21 cellular contexts compared by ENCODE assay signal in the genomic region with DNA sequence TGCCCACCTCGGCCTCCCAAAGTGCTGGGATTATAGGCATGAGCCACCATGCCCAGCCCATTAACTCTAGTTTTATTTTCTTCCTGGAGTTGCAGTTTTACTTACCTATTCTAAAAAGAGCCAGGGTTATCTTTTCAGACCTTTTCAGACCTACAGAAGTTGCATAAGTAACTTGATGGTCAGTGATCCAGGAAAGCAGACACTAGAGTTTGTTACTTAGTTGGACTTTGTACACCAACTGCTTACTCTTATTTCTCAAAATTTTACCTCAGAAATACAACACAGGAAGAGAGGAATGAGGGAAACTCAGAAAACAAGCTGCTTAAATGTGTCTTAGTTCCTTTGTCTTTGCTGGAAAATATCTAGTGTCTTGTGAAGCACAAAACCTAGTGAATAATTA. TPM values are rescaled to one million over a fixed set of nuclear protein-coding genes. Genes with fewer than 3 reads are reported as not detected.
DNase-seq lines count a peak whose midpoint lies in the region; ATAC-seq and TF ChIP-seq lines count a peak whose summit lies in the region.
"Had no signal": no experiment of that assay in that cellular context is flagged by ENCODE, and none has a peak within 500 bp of the region (broad histone marks: within the 10 kb centered on the region; RNA-seq: fewer than 3 reads in every experiment).

No MANE protein-coding gene starts in this region.

- H3K27me3 Mint-ChIP-seq in activated CD8-positive, alpha-beta memory T cell treated with anti-CD3 and anti-CD28 coated beads, Interleukin-2, amount 10 ng/mL, durations not matched to agents 7 days and 5 days = no peaks in the 10 kb centered on the region
- no peaks in the 10 kb centered on the region for H3K27me3 Mint-ChIP-seq in effector memory CD8-positive, alpha-beta T cell
- H3K27me3 Mint-ChIP-seq in natural killer cell treated with Interleukin-12 subunit alpha and Interleukin-12 subunit beta and Interleukin-15 and Interleukin-18, amount 100 ng/mL, for 72 hours = no peaks in the 10 kb centered on the region
- no peaks in the 10 kb centered on the region for H3K27me3 Mint-ChIP-seq in chondrocyte (ENCODE audit: low read depth)

- peak overlapping the region; percentile 76 for H3K27ac Mint-ChIP-seq in activated CD8-positive, alpha-beta memory T cell treated with anti-CD3 and anti-CD28 coated beads, Interleukin-2, amount 10 ng/mL, durations not matched to agents 7 days and 5 days
- peak overlapping the region; percentile 75 to 93 for H3K27ac Mint-ChIP-seq in effector memory CD8-positive, alpha-beta T cell
- no peak overlapping the region for H3K27ac Mint-ChIP-seq in natural killer cell treated with Interleukin-12 subunit alpha and Interleukin-12 subunit beta and Interleukin-15 and Interleukin-18, amount 100 ng/mL, for 72 hours
- H3K27ac Mint-ChIP-seq in chondrocyte (ENCODE audit: unreplicated experiment) = no peak overlapping the region
- H3K27ac Mint-ChIP-seq: H9 had no signal

- H3K4me1 Mint-ChIP-seq in activated CD8-positive, alpha-beta memory T cell treated with anti-CD3 and anti-CD28 coated beads, Interleukin-2, amount 10 ng/mL, durations not matched to agents 7 days and 5 days = peaks cover 39% of the 10 kb centered on the region
- peaks cover 45 to 57% of the 10 kb centered on the region in 2 donors for H3K4me1 Mint-ChIP-seq in effector memory CD8-positive, alpha-beta T cell (ENCODE audit: low read depth in 2 of 2)
- H3K4me1 Mint-ChIP-seq in natural killer cell treated with Interleukin-12 subunit alpha and Interleukin-12 subunit beta and Interleukin-15 and Interleukin-18, amount 100 ng/mL, for 72 hours (ENCODE audit: low read depth in 2 of 2) = peaks cover 38 to 47% of the 10 kb centered on the region in 2 donors
- peaks cover 32% of the 10 kb centered on the region for H3K4me1 Mint-ChIP-seq in chondrocyte (ENCODE audit: low read depth)

- H3K9me3 Mint-ChIP-seq in activated CD8-positive, alpha-beta memory T cell treated with anti-CD3 and anti-CD28 coated beads, Interleukin-2, amount 10 ng/mL, durations not matched to agents 7 days and 5 days (ENCODE audit: low read depth) = no peaks in the 10 kb centered on the region
- no peaks in the 10 kb centered on the region for H3K9me3 Mint-ChIP-seq in effector memory CD8-positive, alpha-beta T cell
- H3K9me3 Mint-ChIP-seq in natural killer cell treated with Interleukin-12 subunit alpha and Interleukin-12 subunit beta and Interleukin-15 and Interleukin-18, amount 100 ng/mL, for 72 hours = no peaks in the 10 kb centered on the region
- no peaks in the 10 kb centered on the region for H3K9me3 Mint-ChIP-seq in chondrocyte (ENCODE audit: low read depth)
- H3K9me3 Mint-ChIP-seq: H9 had no signal

- no peak overlapping the region for H3K4me3 Mint-ChIP-seq in activated CD8-positive, alpha-beta memory T cell treated with anti-CD3 and anti-CD28 coated beads, Interleukin-2, amount 10 ng/mL, durations not matched to agents 7 days and 5 days
- peak overlapping the region; percentile 55 to 65 for H3K4me3 Mint-ChIP-seq in effector memory CD8-positive, alpha-beta T cell
- H3K4me3 Mint-ChIP-seq in natural killer cell treated with Interleukin-12 subunit alpha and Interleukin-12 subunit beta and Interleukin-15 and Interleukin-18, amount 100 ng/mL, for 72 hours = peak overlapping the region; percentile 26
- H3K4me3 Mint-ChIP-seq in chondrocyte (ENCODE audit: unreplicated experiment) = no peak overlapping the region
- H3K4me3 Mint-ChIP-seq: H9 had no signal

- DNase-seq in activated CD8-positive, alpha-beta memory T cell treated with anti-CD3 and anti-CD28 coated beads, Interleukin-2, amount 10 ng/mL, durations not matched to agents 7 days and 5 days = no peak
- no peak for DNase-seq in activated CD8-positive, alpha-beta memory T cell treated with anti-CD3 and anti-CD28 coated beads, Interleukin-2, amount 50 U/mL, for 48 hours
- DNase-seq in effector memory CD8-positive, alpha-beta T cell = no peak
- no peak for DNase-seq in natural killer cell treated with Interleukin-12 subunit alpha and Interleukin-12 subunit beta and Interleukin-15 and Interleukin-18, amount 100 ng/mL, for 72 hours (ENCODE audit: low spot score)
- no peak for DNase-seq in chondrocyte (ENCODE audit: low spot score)
- DNase-seq: activated CD4-positive, CD25-positive, alpha-beta regulatory T cell; amygdala; dermis blood vessel endothelial cell; H9; mesenchymal stem cell; NCI-H1417; NCI-H524; pancreas; Peyer's patch; stimulated activated CD4-positive, alpha-beta T cell treated with anti-CD3 and anti-CD28 coated beads, Interleukin-15, amount 100 ng/mL, for 24 hours; T-helper 9 cell; upper lobe of right lung had no signal

- peaks cover 63% of the 10 kb centered on the region for H3K36me3 Mint-ChIP-seq in activated CD8-positive, alpha-beta memory T cell treated with anti-CD3 and anti-CD28 coated beads, Interleukin-2, amount 10 ng/mL, durations not matched to agents 7 days and 5 days
- H3K36me3 Mint-ChIP-seq in effector memory CD8-positive, alpha-beta T cell (ENCODE audit: insufficient read depth) = peaks cover 53% of the 10 kb centered on the region
- peaks cover 43% of the 10 kb centered on the region for H3K36me3 Mint-ChIP-seq in natural killer cell treated with Interleukin-12 subunit alpha and Interleukin-12 subunit beta and Interleukin-15 and Interleukin-18, amount 100 ng/mL, for 72 hours
- peaks cover 29% of the 10 kb centered on the region for H3K36me3 Mint-ChIP-seq in chondrocyte (ENCODE audit: low read depth)

- CTCF ChIA-PET in activated CD8-positive, alpha-beta memory T cell treated with anti-CD3 and anti-CD28 coated beads, Interleukin-2, amount 10 ng/mL, durations not matched to agents 7 days and 5 days (lab: Charles Lee) = interaction anchor here (0.6 kb wide), 1 partner anchor 25 kb away, joined by 3 read pairs; a partner anchor contains a TSS

- ATAC-seq in activated CD8-positive, alpha-beta memory T cell treated with anti-CD3 and anti-CD28 coated beads, Interleukin-2, amount 10 ng/mL, durations not matched to agents 7 days and 5 days = no peak
- peak; percentile 17 for ATAC-seq in GM21423 (IDR thresholded peaks at IDR 0.05; ENCODE audit: unreplicated experiment)
- no peak for ATAC-seq in effector memory CD8-positive, alpha-beta T cell (replicated peaks)
- no peak for ATAC-seq in natural killer cell treated with Interleukin-12 subunit alpha and Interleukin-12 subunit beta and Interleukin-15 and Interleukin-18, amount 100 ng/mL, for 72 hours
- no peak for ATAC-seq in GM18520 (IDR thresholded peaks at IDR 0.05; ENCODE audit: unreplicated experiment)
- no peak for ATAC-seq in HG02884 (IDR thresholded peaks at IDR 0.05; ENCODE audit: unreplicated experiment)
- ATAC-seq: pancreas, sciatic nerve, upper lobe of right lung had no signal

- no peak for TF ChIP-seq CTCF in chondrocyte (IDR thresholded peaks at IDR 0.05)

RNA-seq across cellular contexts. Expression of a gene that starts 25.4 kb away (rescaled TPM):
- 100 to 1,000 TPM in 1 of 2 experiments, 10 to 100 TPM in 1; 98.7 to 109 TPM for total RNA-seq in activated CD8-positive, alpha-beta memory T cell treated with anti-CD3 and anti-CD28 coated beads, Interleukin-2, amount 10 ng/mL, durations not matched to agents 7 days and 5 days
- 10 to 100 TPM; 94.7 to 94.8 TPM for total RNA-seq in natural killer cell treated with Interleukin-12 subunit alpha and Interleukin-12 subunit beta and Interleukin-15 and Interleukin-18, amount 100 ng/mL, for 72 hours
- total RNA-seq in chondrocyte = 114 to 127 TPM (median 124 TPM) in 3 replicates

Comparison
In these comparisons a context has a peak if more than half of its experiments do, and no peak if none do; other contexts are left out.
1. H3K27ac Mint-ChIP-seq: peak in activated CD8-positive, alpha-beta memory T cell treated with anti-CD3 and anti-CD28 coated beads, Interleukin-2, amount 10 ng/mL, durations not matched to agents 7 days and 5 days (single experiment) and effector memory CD8-positive, alpha-beta T cell (2 of 2); none in natural killer cell treated with Interleukin-12 subunit alpha and Interleukin-12 subunit beta and Interleukin-15 and Interleukin-18, amount 100 ng/mL, for 72 hours (0 of 2) and chondrocyte (single experiment).
2. H3K4me3 Mint-ChIP-seq: peak in effector memory CD8-positive, alpha-beta T cell (2 of 2) and natural killer cell treated with Interleukin-12 subunit alpha and Interleukin-12 subunit beta and Interleukin-15 and Interleukin-18, amount 100 ng/mL, for 72 hours (single experiment); none in activated CD8-positive, alpha-beta memory T cell treated with anti-CD3 and anti-CD28 coated beads, Interleukin-2, amount 10 ng/mL, durations not matched to agents 7 days and 5 days (single experiment) and chondrocyte (single experiment).